Comparison of ENCODE assay signal across 1 cellular context in the genomic region with DNA sequence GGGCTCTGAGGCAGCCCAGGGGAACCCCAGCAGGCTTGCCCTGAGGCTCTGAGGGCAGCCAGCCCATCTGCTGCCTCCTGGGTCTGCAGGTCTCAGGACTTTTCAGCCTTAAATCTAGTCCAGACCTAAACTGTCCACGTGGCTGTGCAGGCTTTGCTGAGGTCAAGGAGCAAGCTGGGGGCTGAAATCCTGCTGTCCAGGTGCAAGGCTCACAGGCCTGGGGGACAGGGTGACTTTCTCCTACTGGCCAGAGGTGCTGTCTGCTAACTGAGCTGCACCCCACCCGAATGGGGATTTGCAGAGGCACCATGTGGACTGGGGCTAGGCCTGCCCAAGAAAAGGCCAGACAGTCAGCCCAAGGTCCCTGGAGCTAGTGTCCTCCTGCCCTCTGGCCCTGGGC.
TF ChIP-seq lines count a peak whose summit lies in the region.

No MANE protein-coding gene starts in this region.

TF ChIP-seq in HepG2, 621 proteins besides CTCF, POLR2A, EP300 and RAD21 (continued from another document and continues in another):
- TF ChIP-seq ZNF235 (CRISPR knock-in tag; IDR thresholded peaks at IDR 0.05; ENCODE audit: borderline replicate concordance) (no peak), SOX13 (IDR thresholded peaks at IDR 0.05) (no peak), SOX13 (CRISPR knock-in tag; conservative IDR thresholded peaks at IDR 0.05 in 1 of 2, IDR thresholded peaks at IDR 0.05 in 1 of 2) (0 out of 4 replicates have a peak, but pooled peaks of 1 of the 2 experiments have one; percentile 10), THAP11 (CRISPR knock-in tag; IDR thresholded peaks at IDR 0.05) (no peak), ZNF350 (CRISPR knock-in tag; IDR thresholded peaks at IDR 0.05; ENCODE audit: borderline replicate concordance, low read depth) (peak; percentile 49; the same call in 1 of the 2 replicates), FOSL1 (CRISPR knock-in tag; IDR thresholded peaks at IDR 0.05; ENCODE audit: borderline replicate concordance) (no peak), ZNF577 (CRISPR knock-in tag; IDR thresholded peaks at IDR 0.05; ENCODE audit: borderline replicate concordance, low read depth) (no peak), KLF13 (CRISPR knock-in tag; IDR thresholded peaks at IDR 0.05) (no peak), ZNF557 (CRISPR knock-in tag; IDR thresholded peaks at IDR 0.05) (no peak), BRCA1 (CRISPR knock-in tag; IDR thresholded peaks at IDR 0.05) (no peak), CEBPG (CRISPR knock-in tag; IDR thresholded peaks at IDR 0.05) (peak; percentile 24; the same call in 1 of the 2 replicates), ZIK1 (CRISPR knock-in tag; IDR thresholded peaks at IDR 0.05; ENCODE audit: borderline replicate concordance, low read depth) (no peak), ZNF766 (CRISPR knock-in tag; IDR thresholded peaks at IDR 0.05; ENCODE audit: borderline replicate concordance) (no peak), KAT7 (CRISPR knock-in tag; IDR thresholded peaks at IDR 0.05; ENCODE audit: borderline replicate concordance) (no peak), IRF2 (CRISPR knock-in tag; IDR thresholded peaks at IDR 0.05) (0 out of 2 replicates have a peak, but pooled peaks have one; percentile 15), NCOR1 (IDR thresholded peaks at IDR 0.05; ENCODE audit: borderline replicate concordance, low read length) (0 out of 2 replicates have a peak, but pooled peaks have one; percentile 33), TSC22D2 (CRISPR knock-in tag; IDR thresholded peaks at IDR 0.05; ENCODE audit: borderline replicate concordance) (no peak), SPEN (CRISPR knock-in tag; IDR thresholded peaks at IDR 0.05; ENCODE audit: low read depth) (no peak), ZNF563 (CRISPR knock-in tag; IDR thresholded peaks at IDR 0.05) (0 out of 2 replicates have a peak, but pooled peaks have one; percentile 56), ZNF333 (CRISPR knock-in tag; IDR thresholded peaks at IDR 0.05; ENCODE audit: borderline replicate concordance) (no peak; the same call in 1 of the 2 replicates), ZNF7 (CRISPR knock-in tag; IDR thresholded peaks at IDR 0.05) (no peak), MTF2 (CRISPR knock-in tag; IDR thresholded peaks at IDR 0.05; ENCODE audit: borderline replicate concordance) (no peak), GATAD2A (CRISPR knock-in tag; IDR thresholded peaks at IDR 0.05) (no peak; the same call in 1 of the 2 replicates), ZNF572 (CRISPR knock-in tag; IDR thresholded peaks at IDR 0.05) (peak; percentile 19; the same call in 1 of the 2 replicates), HOXA5 (CRISPR knock-in tag; IDR thresholded peaks at IDR 0.05) (no peak), PCBP2 (optimal IDR thresholded peaks at IDR 0.05; ENCODE audit: low read depth, low read length, poor library complexity, severe bottlenecking) (no peak), ZNF589 (CRISPR knock-in tag; conservative IDR thresholded peaks at IDR 0.05) (no peak), REPIN1 (CRISPR knock-in tag; IDR thresholded peaks at IDR 0.05; ENCODE audit: borderline replicate concordance, low read depth) (no peak), ZEB1 (IDR thresholded peaks at IDR 0.05; ENCODE audit: insufficient replicate concordance, low read depth) (no peak), CENPX (CRISPR knock-in tag; IDR thresholded peaks at IDR 0.05) (no peak), MED8 (CRISPR knock-in tag; IDR thresholded peaks at IDR 0.05; ENCODE audit: insufficient replicate concordance) (no peak), SIX4 (CRISPR knock-in tag; IDR thresholded peaks at IDR 0.05) (no peak)
- TF ChIP-seq, protein P1, sequence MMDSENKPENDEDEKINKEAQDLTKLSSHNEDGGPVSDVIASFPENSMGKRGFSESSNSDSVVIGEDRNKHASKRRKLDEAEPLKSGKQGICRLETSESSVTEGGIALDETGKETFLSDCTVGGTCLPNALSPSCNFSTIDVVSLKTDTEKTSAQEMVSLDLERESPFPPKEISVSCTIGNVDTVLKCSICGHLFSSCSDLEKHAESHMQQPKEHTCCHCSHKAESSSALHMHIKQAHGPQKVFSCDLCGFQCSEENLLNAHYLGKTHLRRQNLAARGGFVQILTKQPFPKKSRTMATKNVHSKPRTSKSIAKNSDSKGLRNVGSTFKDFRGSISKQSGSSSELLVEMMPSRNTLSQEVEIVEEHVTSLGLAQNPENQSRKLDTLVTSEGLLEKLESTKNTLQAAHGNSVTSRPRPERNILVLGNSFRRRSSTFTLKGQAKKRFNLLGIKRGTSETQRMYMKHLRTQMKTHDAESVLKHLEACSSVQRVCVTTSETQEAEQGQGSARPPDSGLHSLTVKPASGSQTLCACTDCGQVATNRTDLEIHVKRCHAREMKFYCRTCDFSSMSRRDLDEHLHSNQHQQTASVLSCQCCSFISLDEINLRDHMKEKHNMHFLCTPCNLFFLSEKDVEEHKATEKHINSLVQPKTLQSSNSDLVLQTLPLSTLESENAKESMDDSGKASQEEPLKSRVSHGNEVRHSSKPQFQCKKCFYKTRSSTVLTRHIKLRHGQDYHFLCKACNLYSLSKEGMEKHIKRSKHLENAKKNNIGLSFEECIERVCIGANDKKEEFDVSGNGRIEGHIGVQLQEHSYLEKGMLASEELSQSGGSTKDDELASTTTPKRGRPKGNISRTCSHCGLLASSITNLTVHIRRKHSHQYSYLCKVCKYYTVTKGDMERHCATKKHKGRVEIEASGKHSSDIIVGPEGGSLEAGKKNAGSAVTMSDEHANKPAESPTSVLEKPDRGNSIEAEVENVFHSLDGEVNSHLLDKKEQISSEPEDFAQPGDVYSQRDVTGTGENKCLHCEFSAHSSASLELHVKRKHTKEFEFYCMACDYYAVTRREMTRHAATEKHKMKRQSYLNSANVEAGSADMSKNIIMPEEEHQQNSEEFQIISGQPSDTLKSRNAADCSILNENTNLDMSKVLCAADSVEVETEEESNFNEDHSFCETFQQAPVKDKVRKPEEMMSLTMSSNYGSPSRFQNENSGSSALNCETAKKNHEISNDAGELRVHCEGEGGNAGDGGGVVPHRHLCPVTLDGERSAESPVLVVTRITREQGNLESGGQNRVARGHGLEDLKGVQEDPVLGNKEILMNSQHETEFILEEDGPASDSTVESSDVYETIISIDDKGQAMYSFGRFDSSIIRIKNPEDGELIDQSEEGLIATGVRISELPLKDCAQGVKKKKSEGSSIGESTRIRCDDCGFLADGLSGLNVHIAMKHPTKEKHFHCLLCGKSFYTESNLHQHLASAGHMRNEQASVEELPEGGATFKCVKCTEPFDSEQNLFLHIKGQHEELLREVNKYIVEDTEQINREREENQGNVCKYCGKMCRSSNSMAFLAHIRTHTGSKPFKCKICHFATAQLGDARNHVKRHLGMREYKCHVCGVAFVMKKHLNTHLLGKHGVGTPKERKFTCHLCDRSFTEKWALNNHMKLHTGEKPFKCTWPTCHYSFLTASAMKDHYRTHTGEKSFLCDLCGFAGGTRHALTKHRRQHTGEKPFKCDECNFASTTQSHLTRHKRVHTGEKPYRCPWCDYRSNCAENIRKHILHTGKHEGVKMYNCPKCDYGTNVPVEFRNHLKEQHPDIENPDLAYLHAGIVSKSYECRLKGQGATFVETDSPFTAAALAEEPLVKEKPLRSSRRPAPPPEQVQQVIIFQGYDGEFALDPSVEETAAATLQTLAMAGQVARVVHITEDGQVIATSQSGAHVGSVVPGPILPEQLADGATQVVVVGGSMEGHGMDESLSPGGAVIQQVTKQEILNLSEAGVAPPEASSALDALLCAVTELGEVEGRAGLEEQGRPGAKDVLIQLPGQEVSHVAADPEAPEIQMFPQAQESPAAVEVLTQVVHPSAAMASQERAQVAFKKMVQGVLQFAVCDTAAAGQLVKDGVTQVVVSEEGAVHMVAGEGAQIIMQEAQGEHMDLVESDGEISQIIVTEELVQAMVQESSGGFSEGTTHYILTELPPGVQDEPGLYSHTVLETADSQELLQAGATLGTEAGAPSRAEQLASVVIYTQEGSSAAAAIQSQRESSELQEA (CRISPR knock-in tag; IDR thresholded peaks at IDR 0.05; ENCODE audit: not compliant biosample characterization) = no peak
- TF ChIP-seq, protein P2, sequence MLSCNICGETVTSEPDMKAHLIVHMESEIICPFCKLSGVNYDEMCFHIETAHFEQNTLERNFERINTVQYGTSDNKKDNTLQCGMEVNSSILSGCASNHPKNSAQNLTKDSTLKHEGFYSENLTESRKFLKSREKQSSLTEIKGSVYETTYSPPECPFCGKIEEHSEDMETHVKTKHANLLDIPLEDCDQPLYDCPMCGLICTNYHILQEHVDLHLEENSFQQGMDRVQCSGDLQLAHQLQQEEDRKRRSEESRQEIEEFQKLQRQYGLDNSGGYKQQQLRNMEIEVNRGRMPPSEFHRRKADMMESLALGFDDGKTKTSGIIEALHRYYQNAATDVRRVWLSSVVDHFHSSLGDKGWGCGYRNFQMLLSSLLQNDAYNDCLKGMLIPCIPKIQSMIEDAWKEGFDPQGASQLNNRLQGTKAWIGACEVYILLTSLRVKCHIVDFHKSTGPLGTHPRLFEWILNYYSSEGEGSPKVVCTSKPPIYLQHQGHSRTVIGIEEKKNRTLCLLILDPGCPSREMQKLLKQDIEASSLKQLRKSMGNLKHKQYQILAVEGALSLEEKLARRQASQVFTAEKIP (CRISPR knock-in tag; IDR thresholded peaks at IDR 0.05; ENCODE audit: borderline replicate concordance) = no peak
- TF ChIP-seq, protein P3, sequence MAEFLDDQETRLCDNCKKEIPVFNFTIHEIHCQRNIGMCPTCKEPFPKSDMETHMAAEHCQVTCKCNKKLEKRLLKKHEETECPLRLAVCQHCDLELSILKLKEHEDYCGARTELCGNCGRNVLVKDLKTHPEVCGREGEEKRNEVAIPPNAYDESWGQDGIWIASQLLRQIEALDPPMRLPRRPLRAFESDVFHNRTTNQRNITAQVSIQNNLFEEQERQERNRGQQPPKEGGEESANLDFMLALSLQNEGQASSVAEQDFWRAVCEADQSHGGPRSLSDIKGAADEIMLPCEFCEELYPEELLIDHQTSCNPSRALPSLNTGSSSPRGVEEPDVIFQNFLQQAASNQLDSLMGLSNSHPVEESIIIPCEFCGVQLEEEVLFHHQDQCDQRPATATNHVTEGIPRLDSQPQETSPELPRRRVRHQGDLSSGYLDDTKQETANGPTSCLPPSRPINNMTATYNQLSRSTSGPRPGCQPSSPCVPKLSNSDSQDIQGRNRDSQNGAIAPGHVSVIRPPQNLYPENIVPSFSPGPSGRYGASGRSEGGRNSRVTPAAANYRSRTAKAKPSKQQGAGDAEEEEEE (CRISPR knock-in tag; IDR thresholded peaks at IDR 0.05; ENCODE audit: borderline replicate concordance) = no peak
- TF ChIP-seq, protein P4, sequence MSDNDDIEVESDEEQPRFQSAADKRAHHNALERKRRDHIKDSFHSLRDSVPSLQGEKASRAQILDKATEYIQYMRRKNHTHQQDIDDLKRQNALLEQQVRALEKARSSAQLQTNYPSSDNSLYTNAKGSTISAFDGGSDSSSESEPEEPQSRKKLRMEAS (IDR thresholded peaks at IDR 0.05) = peak; percentile 85
- TF ChIP-seq, protein P5, sequence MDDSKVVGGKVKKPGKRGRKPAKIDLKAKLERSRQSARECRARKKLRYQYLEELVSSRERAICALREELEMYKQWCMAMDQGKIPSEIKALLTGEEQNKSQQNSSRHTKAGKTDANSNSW (CRISPR knock-in tag; IDR thresholded peaks at IDR 0.05; ENCODE audit: borderline replicate concordance) = no peak
- TF ChIP-seq, protein P6, sequence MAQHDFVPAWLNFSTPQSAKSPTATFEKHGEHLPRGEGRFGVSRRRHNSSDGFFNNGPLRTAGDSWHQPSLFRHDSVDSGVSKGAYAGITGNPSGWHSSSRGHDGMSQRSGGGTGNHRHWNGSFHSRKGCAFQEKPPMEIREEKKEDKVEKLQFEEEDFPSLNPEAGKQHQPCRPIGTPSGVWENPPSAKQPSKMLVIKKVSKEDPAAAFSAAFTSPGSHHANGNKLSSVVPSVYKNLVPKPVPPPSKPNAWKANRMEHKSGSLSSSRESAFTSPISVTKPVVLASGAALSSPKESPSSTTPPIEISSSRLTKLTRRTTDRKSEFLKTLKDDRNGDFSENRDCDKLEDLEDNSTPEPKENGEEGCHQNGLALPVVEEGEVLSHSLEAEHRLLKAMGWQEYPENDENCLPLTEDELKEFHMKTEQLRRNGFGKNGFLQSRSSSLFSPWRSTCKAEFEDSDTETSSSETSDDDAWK (CRISPR knock-in tag; IDR thresholded peaks at IDR 0.05) = no peak
- TF ChIP-seq, protein P7, sequence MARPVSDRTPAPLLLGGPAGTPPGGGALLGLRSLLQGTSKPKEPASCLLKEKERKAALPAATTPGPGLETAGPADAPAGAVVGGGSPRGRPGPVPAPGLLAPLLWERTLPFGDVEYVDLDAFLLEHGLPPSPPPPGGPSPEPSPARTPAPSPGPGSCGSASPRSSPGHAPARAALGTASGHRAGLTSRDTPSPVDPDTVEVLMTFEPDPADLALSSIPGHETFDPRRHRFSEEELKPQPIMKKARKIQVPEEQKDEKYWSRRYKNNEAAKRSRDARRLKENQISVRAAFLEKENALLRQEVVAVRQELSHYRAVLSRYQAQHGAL (CRISPR knock-in tag; IDR thresholded peaks at IDR 0.05; ENCODE audit: not compliant biosample characterization) = no peak
- TF ChIP-seq, protein P8, sequence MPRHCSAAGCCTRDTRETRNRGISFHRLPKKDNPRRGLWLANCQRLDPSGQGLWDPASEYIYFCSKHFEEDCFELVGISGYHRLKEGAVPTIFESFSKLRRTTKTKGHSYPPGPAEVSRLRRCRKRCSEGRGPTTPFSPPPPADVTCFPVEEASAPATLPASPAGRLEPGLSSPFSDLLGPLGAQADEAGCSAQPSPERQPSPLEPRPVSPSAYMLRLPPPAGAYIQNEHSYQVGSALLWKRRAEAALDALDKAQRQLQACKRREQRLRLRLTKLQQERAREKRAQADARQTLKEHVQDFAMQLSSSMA (CRISPR knock-in tag; IDR thresholded peaks at IDR 0.05) = no peak
- TF ChIP-seq, protein P9, sequence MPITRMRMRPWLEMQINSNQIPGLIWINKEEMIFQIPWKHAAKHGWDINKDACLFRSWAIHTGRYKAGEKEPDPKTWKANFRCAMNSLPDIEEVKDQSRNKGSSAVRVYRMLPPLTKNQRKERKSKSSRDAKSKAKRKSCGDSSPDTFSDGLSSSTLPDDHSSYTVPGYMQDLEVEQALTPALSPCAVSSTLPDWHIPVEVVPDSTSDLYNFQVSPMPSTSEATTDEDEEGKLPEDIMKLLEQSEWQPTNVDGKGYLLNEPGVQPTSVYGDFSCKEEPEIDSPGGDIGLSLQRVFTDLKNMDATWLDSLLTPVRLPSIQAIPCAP (CRISPR knock-in tag; IDR thresholded peaks at IDR 0.05; ENCODE audit: low read depth) = no peak
- TF ChIP-seq, protein P10, sequence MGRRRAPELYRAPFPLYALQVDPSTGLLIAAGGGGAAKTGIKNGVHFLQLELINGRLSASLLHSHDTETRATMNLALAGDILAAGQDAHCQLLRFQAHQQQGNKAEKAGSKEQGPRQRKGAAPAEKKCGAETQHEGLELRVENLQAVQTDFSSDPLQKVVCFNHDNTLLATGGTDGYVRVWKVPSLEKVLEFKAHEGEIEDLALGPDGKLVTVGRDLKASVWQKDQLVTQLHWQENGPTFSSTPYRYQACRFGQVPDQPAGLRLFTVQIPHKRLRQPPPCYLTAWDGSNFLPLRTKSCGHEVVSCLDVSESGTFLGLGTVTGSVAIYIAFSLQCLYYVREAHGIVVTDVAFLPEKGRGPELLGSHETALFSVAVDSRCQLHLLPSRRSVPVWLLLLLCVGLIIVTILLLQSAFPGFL (CRISPR knock-in tag; IDR thresholded peaks at IDR 0.05) = no peak
- TF ChIP-seq, protein P11, sequence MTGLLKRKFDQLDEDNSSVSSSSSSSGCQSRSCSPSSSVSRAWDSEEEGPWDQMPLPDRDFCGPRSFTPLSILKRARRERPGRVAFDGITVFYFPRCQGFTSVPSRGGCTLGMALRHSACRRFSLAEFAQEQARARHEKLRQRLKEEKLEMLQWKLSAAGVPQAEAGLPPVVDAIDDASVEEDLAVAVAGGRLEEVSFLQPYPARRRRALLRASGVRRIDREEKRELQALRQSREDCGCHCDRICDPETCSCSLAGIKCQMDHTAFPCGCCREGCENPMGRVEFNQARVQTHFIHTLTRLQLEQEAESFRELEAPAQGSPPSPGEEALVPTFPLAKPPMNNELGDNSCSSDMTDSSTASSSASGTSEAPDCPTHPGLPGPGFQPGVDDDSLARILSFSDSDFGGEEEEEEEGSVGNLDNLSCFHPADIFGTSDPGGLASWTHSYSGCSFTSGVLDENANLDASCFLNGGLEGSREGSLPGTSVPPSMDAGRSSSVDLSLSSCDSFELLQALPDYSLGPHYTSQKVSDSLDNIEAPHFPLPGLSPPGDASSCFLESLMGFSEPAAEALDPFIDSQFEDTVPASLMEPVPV (CRISPR knock-in tag; IDR thresholded peaks at IDR 0.05) = no peak
